ENCODE assay signal across 1 cellular context in genomic region chr20:45358282-45359068, GRCh38.
TF ChIP-seq lines count a peak whose summit lies in the region.

No MANE protein-coding gene starts in this region.

TF ChIP-seq in K562, 482 proteins besides CTCF, POLR2A, EP300 and RAD21 (continued from another document):
- TF ChIP-seq, protein P1, sequence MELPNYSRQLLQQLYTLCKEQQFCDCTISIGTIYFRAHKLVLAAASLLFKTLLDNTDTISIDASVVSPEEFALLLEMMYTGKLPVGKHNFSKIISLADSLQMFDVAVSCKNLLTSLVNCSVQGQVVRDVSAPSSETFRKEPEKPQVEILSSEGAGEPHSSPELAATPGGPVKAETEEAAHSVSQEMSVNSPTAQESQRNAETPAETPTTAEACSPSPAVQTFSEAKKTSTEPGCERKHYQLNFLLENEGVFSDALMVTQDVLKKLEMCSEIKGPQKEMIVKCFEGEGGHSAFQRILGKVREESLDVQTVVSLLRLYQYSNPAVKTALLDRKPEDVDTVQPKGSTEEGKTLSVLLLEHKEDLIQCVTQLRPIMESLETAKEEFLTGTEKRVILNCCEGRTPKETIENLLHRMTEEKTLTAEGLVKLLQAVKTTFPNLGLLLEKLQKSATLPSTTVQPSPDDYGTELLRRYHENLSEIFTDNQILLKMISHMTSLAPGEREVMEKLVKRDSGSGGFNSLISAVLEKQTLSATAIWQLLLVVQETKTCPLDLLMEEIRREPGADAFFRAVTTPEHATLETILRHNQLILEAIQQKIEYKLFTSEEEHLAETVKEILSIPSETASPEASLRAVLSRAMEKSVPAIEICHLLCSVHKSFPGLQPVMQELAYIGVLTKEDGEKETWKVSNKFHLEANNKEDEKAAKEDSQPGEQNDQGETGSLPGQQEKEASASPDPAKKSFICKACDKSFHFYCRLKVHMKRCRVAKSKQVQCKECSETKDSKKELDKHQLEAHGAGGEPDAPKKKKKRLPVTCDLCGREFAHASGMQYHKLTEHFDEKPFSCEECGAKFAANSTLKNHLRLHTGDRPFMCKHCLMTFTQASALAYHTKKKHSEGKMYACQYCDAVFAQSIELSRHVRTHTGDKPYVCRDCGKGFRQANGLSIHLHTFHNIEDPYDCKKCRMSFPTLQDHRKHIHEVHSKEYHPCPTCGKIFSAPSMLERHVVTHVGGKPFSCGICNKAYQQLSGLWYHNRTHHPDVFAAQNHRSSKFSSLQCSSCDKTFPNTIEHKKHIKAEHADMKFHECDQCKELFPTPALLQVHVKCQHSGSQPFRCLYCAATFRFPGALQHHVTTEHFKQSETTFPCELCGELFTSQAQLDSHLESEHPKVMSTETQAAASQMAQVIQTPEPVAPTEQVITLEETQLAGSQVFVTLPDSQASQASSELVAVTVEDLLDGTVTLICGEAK (IDR thresholded peaks at IDR 0.05) = no peak
- TF ChIP-seq, protein P1 (CRISPR knock-in tag; IDR thresholded peaks at IDR 0.05) = no peak
- TF ChIP-seq RBM17 (IDR thresholded peaks at IDR 0.05; ENCODE audit: borderline replicate concordance, low read depth, low read length) (no peak), ZNF717 (CRISPR knock-in tag; IDR thresholded peaks at IDR 0.05) (no peak), RAD51 (IDR thresholded peaks at IDR 0.05; ENCODE audit: borderline replicate concordance, low read depth) (0 out of 2 replicates have a peak, but pooled peaks have one; percentile 23), ETV5 (CRISPR knock-in tag; IDR thresholded peaks at IDR 0.05; ENCODE audit: low read depth) (no peak), ZNF507 (tag; conservative IDR thresholded peaks at IDR 0.05) (no peak), ELF2 (CRISPR knock-in tag; IDR thresholded peaks at IDR 0.05) (no peak), ETV1 (tag; conservative IDR thresholded peaks at IDR 0.05; ENCODE audit: low read depth) (no peak), TAF9B (IDR thresholded peaks at IDR 0.05; ENCODE audit: partially characterized antibody) (no peak), JUN (IDR thresholded peaks at IDR 0.05; ENCODE audit: borderline replicate concordance, low read depth, low read length) (peak; percentile 33; the same call in 1 of the 2 replicates), JUN (CRISPR knock-in tag; IDR thresholded peaks at IDR 0.05; ENCODE audit: borderline replicate concordance) (no peak)
- TF ChIP-seq, protein P2, sequence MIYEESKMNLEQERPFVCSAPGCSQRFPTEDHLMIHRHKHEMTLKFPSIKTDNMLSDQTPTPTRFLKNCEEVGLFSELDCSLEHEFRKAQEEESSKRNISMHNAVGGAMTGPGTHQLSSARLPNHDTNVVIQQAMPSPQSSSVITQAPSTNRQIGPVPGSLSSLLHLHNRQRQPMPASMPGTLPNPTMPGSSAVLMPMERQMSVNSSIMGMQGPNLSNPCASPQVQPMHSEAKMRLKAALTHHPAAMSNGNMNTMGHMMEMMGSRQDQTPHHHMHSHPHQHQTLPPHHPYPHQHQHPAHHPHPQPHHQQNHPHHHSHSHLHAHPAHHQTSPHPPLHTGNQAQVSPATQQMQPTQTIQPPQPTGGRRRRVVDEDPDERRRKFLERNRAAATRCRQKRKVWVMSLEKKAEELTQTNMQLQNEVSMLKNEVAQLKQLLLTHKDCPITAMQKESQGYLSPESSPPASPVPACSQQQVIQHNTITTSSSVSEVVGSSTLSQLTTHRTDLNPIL (CRISPR knock-in tag; IDR thresholded peaks at IDR 0.05) = no peak
- TF ChIP-seq, protein P3, sequence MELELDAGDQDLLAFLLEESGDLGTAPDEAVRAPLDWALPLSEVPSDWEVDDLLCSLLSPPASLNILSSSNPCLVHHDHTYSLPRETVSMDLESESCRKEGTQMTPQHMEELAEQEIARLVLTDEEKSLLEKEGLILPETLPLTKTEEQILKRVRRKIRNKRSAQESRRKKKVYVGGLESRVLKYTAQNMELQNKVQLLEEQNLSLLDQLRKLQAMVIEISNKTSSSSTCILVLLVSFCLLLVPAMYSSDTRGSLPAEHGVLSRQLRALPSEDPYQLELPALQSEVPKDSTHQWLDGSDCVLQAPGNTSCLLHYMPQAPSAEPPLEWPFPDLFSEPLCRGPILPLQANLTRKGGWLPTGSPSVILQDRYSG (tag; conservative IDR thresholded peaks at IDR 0.05; ENCODE audit: low read depth) = no peak
